25 cellular contexts compared by ENCODE assay signal in the genomic region with DNA sequence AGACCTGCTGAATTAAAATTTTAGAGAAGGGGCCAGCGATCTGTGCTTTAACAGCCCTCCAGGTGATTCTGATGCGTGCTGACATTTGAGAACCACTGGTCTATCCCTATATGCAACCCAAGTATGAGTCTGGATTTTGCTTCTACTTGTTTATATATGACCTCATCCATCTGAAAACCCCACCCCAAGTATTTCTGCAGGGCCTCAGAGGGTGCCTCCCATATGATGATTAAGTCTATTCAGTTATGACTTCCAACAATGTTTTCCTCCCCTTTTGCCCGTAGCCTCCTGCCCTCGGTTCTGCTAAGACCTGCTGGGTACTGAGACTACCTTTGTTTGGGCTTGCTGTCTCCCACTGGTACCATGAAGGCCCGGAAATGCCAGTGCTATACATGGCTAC.
"Had no signal": no experiment of that assay in that cellular context is flagged by ENCODE, and none has a peak within 500 bp of the region (broad histone marks: within the 10 kb centered on the region; RNA-seq: fewer than 3 reads in every experiment).

No MANE protein-coding gene starts in this region.

- H2AFZ ChIP-seq: hepatocyte had no signal

- H3K9me3 Mint-ChIP-seq: endodermal cell had no signal

- H3K4me1 Mint-ChIP-seq: endodermal cell; immature natural killer cell; memory B cell; naive thymus-derived CD4-positive, alpha-beta T cell; natural killer cell had no signal

- H3K4me3 Mint-ChIP-seq: dendritic cell treated with granulocyte-macrophage colony-stimulating factor and Interleukin-4, amounts not matched to agents 40 ng/mL and 50 ng/mL, for 4 days; effector memory CD8-positive, alpha-beta T cell; endodermal cell; immature natural killer cell; memory B cell; naive thymus-derived CD4-positive, alpha-beta T cell; natural killer cell had no signal

- H3K79me2 ChIP-seq: hepatocyte had no signal

- FAIRE-seq: endometrium, frontal cortex had no signal

- H3K4me2 ChIP-seq: hepatocyte had no signal

- H3K27ac ChIP-seq: colonic mucosa, esophagus squamous epithelium, gastroesophageal sphincter, heart left ventricle, hepatocyte, left lung, lower lobe of right lung had no signal

- H3K27me3 ChIP-seq: colonic mucosa, esophagus squamous epithelium, gastroesophageal sphincter, heart left ventricle, hepatocyte, left lung had no signal

- H3K4me3 ChIP-seq: colonic mucosa, esophagus squamous epithelium, gastroesophageal sphincter, heart left ventricle, hepatocyte, left lung, lower lobe of right lung had no signal

- ATAC-seq: effector memory CD8-positive, alpha-beta T cell; gastroesophageal sphincter; heart left ventricle; left lung; left ventricle myocardium superior; lower lobe of right lung; naive thymus-derived CD4-positive, alpha-beta T cell; natural killer cell had no signal

- H3K36me3 ChIP-seq: colonic mucosa, esophagus squamous epithelium, gastroesophageal sphincter, heart left ventricle, left lung, lower lobe of right lung had no signal

- H3K27ac Mint-ChIP-seq: dendritic cell treated with granulocyte-macrophage colony-stimulating factor and Interleukin-4, amounts not matched to agents 40 ng/mL and 50 ng/mL, for 4 days; effector memory CD8-positive, alpha-beta T cell; endodermal cell; immature natural killer cell; memory B cell; naive thymus-derived CD4-positive, alpha-beta T cell; natural killer cell had no signal

- DNase-seq: colonic mucosa; cortex of kidney; effector CD8-positive, alpha-beta T cell; effector memory CD8-positive, alpha-beta T cell; endodermal cell; esophagus squamous epithelium; foreskin fibroblast; heart left ventricle; hypothalamus; immature natural killer cell; islet precursor cell; kidney glomerular epithelial cell; left lung; left ventricle myocardium superior; lower lobe of right lung; mesendoderm; midbrain; naive thymus-derived CD4-positive, alpha-beta T cell; natural killer cell had no signal

- H3K36me3 Mint-ChIP-seq: immature natural killer cell; memory B cell; naive thymus-derived CD4-positive, alpha-beta T cell; natural killer cell had no signal

- H3K27me3 Mint-ChIP-seq: dendritic cell treated with granulocyte-macrophage colony-stimulating factor and Interleukin-4, amounts not matched to agents 40 ng/mL and 50 ng/mL, for 4 days; effector memory CD8-positive, alpha-beta T cell; memory B cell had no signal

- H3K4me1 ChIP-seq: colonic mucosa, gastroesophageal sphincter, heart left ventricle, left lung, lower lobe of right lung had no signal

- H3K9me3 ChIP-seq: colonic mucosa, esophagus squamous epithelium, gastroesophageal sphincter, left lung, lower lobe of right lung had no signal
